16 cellular contexts compared by ENCODE assay signal in the genomic region with DNA sequence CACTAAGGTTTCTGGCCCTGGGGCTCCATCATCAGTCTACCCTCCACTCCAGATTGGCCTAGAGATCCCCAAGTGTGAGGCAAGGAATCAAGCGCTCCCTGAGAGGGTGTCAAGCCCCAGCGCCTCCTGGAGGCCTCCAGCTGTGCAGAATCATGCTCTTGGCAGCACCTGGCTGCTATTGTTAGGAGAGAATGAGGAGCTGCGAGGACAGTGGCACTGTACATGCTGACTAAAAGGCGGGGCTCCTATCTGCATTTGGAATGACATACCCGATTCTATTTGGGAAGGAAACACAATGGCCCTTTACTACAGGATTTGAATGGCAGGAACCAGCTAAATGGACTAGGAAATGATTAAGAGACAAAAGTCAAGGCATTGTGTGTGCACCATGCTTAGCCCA.
DNase-seq lines count a peak whose midpoint lies in the region; ATAC-seq lines count a peak whose summit lies in the region.
"Had no signal": no experiment of that assay in that cellular context is flagged by ENCODE, and none has a peak within 500 bp of the region (broad histone marks: within the 10 kb centered on the region; RNA-seq: fewer than 3 reads in every experiment).

No MANE protein-coding gene starts in this region.

- DNase-seq in DMS153 treated with DMSO at 0.1 percent for 48 hours (lab: John Stamatoyannopoulos, UW; ENCODE audit: unreplicated experiment) (peak; percentile 15), NCI-H187 treated with DMSO at 0.1 percent for 48 hours (lab: John Stamatoyannopoulos, UW) (peak; percentile 27), dermis microvascular lymphatic vessel endothelial cell (ENCODE audit: low read depth in 2 of 2) (peak; percentile 44 to 66), midbrain (lab: John Stamatoyannopoulos, UW) (peak; percentile 60), NCI-H526 treated with DMSO at 0.1 percent for 48 hours (lab: John Stamatoyannopoulos, UW) (no peak)
- DNase-seq in stimulated activated CD4-positive, alpha-beta T cell treated with anti-CD3 and anti-CD28 coated beads, Interleukin-1b, Interleukin-23, amount 100 ng/mL, for 48 hours, result no peak
- DNase-seq: activated CD4-positive, CD25-positive, alpha-beta regulatory T cell treated with anti-CD3 and anti-CD28 coated beads, Interleukin-2, amount 50 U/mL, for 72 hours; activated CD8-positive, alpha-beta memory T cell treated with anti-CD3 and anti-CD28 coated beads for 24 hours; BE2C; GDM1; natural killer cell; NCI-H1092; NCI-H226; PC-3 had no signal

- ATAC-seq in GM21367 (IDR thresholded peaks at IDR 0.05; ENCODE audit: unreplicated experiment) (no peak), HG03097 (IDR thresholded peaks at IDR 0.05; ENCODE audit: low FRiP score, unreplicated experiment) (no peak)
- ATAC-seq: natural killer cell, PC-3 had no signal

Comparison
In these comparisons a context has a peak if more than half of its experiments do, and no peak if none do; other contexts are left out.
1. DNase-seq: peak in DMS153 treated with DMSO at 0.1 percent for 48 hours (single experiment), NCI-H187 treated with DMSO at 0.1 percent for 48 hours (single experiment), dermis microvascular lymphatic vessel endothelial cell (2 of 2) and midbrain (single experiment); none in NCI-H526 treated with DMSO at 0.1 percent for 48 hours (single experiment) and stimulated activated CD4-positive, alpha-beta T cell treated with anti-CD3 and anti-CD28 coated beads, Interleukin-1b, Interleukin-23, amount 100 ng/mL, for 48 hours (single experiment).